In genomic region chr10:32332299-32332750, GRCh38 we compare ENCODE assay signal across 8 cellular contexts. TPM values are rescaled to one million over a fixed set of nuclear protein-coding genes. Genes with fewer than 3 reads are reported as not detected.
DNase-seq lines count a peak whose midpoint lies in the region; ATAC-seq and TF ChIP-seq lines count a peak whose summit lies in the region.

No MANE protein-coding gene starts in this region.

- no peaks in the 10 kb centered on the region for H3K36me3 ChIP-seq in BJ (ENCODE audit: control insufficient read depth, insufficient read depth, low read length)

- DNase-seq in BJ (ENCODE audit: low read depth) (peak; percentile 6), GM20000 (ENCODE audit: low spot score) (peak; percentile 58), HUDEP-2 (lab: John Stamatoyannopoulos, UW; ENCODE audit: unreplicated experiment in 76 of 76) (peak in 71 of 76 experiments; percentile 5 to 89 (median 60)), left cardiac atrium (no peak), iPS-NIHi11 (ENCODE audit: low spot score) (no peak), lower leg skin (ENCODE audit: low spot score in 2 of 2) (no peak)
- DNase-seq in activated T-cell treated with anti-CD3 and anti-CD28 coated beads, Interleukin-2, amount 50 U/mL, for 1 hour, result peak; percentile 63
- DNase-seq in stimulated activated CD8-positive, alpha-beta memory T cell treated with anti-CD3 and anti-CD28 coated beads, Interleukin-12 subunit alpha, Interleukin-12 subunit beta, amount 100 ng/mL, for 1 hour (ENCODE audit: low read depth), result peak; percentile 50

- 26 to 28% methylated on average over 3 of the region's 3 CpGs for WGBS in lower leg skin, 2 donors

- POLR2A ChIA-PET in BJ (lab: Charles Lee), result no interaction called here

- TF ChIP-seq CTCF in BJ (IDR thresholded peaks at IDR 0.05; ENCODE audit: insufficient read depth, low read depth, low read length) (no peak), GM20000 (IDR thresholded peaks at IDR 0.05; ENCODE audit: extremely low read depth, missing control alignments) (no peak), lower leg skin (IDR thresholded peaks at IDR 0.05) (no peak)

- H3K27me3 ChIP-seq in BJ (ENCODE audit: control insufficient read depth, insufficient read depth, low read length), result no peaks in the 10 kb centered on the region

- no peak for TF ChIP-seq POLR2A in lower leg skin (IDR thresholded peaks at IDR 0.05)

- intact Hi-C loops in left cardiac atrium (cut with DNase I) (no loop called here), lower leg skin (cut with DNase I; ENCODE audit: low total_unique reads) (loop anchor here (10.0 kb wide), 1 partner anchor 48 kb away; no protein-coding TSS in a partner anchor)

- CTCF ChIA-PET in BJ (lab: Yijun Ruan, JAX), result interaction anchor here (3.1 kb wide), 1 partner anchor 14 kb away, joined by 17 read pairs; no protein-coding TSS in a partner anchor

- H3K4me3 ChIP-seq in BJ (ENCODE audit: low read depth, low read length), result no peak overlapping the region
- H3K4me3 ChIP-seq in lower leg skin (ENCODE audit: low read depth, poor library complexity, severe bottlenecking), result no peak overlapping the region

- peak; percentile 66 to 71 for ATAC-seq in left cardiac atrium

RNA-seq across cellular contexts. Expression of gene EPC1, which starts 14.6 kb away (rescaled TPM):
- 21.6 and 30.5 TPM in 2 replicates for polyA plus RNA-seq in BJ (2011; rRNA removed)
- polyA minus RNA-seq in BJ (2011; rRNA and poly(A)+ RNA removed), result 35.2 and 42.2 TPM in 2 replicates
- total RNA-seq in left cardiac atrium (10 to 100 TPM; 21.0 to 23.0 TPM), lower leg skin (10 to 100 TPM; 33.9 to 42.3 (median 36.8) TPM)

Comparison
In these comparisons a context has a peak if more than half of its experiments do, and no peak if none do; other contexts are left out.
1. DNase-seq: peak in BJ (single experiment), GM20000 (single experiment), HUDEP-2 (71 of 76), activated T-cell treated with anti-CD3 and anti-CD28 coated beads, Interleukin-2, amount 50 U/mL, for 1 hour (single experiment) and stimulated activated CD8-positive, alpha-beta memory T cell treated with anti-CD3 and anti-CD28 coated beads, Interleukin-12 subunit alpha, Interleukin-12 subunit beta, amount 100 ng/mL, for 1 hour (single experiment); none in left cardiac atrium (single experiment), iPS-NIHi11 (single experiment) and lower leg skin (0 of 2).